Comparison of ENCODE assay signal across 11 cellular contexts in the genomic region with DNA sequence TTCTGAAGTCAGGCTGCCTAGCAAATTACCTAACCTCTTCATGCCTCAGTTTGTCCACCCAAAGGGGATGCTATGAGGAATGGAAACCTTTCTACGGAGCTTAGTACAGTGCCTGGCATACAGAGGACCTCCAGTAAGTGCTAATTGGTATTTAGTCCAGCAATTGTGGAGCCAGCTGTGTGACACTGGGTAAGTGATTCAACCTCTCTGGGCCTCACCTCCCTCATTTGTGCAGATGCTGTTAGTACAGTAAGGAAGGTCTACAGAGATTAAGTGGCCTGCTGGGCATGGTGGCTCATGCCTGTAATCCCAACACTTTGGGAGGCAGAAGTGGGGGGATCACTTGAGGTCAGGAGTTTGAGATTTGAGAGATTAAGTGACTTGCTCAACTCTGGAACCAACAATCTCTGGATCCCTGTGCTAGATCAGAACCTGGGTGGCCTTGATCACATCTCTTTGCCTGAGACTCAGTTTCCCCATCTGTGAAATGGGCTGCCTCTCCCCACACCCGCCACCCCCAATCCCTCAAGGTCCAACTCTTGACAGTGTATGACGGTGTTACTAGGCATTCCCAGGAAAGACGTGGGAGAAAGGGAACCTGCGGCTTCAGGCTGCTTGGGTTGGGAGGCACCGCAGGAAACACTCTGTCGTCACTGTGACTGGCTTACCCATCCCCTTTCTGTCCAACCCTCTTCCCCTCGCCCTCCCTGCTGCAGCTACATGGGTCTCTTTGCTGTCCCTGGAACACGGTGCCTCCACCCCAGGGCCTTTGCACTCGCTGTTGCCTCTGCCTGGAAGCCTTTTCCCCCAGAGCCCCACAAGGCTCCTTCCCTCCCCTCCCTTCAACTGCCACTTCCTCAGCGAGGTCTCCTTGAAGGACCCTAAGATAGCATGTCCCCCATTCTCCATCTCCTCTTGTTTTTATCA. TPM values are rescaled to one million over a fixed set of nuclear protein-coding genes. Genes with fewer than 3 reads are reported as not detected.
A peak's percentile ranks its signal among the peaks of the same experiment; 100 is the strongest.
DNase-seq lines count a peak whose midpoint lies in the region; ATAC-seq, FAIRE-seq and TF ChIP-seq lines count a peak whose summit lies in the region.
"Had no signal": no experiment of that assay in that cellular context is flagged by ENCODE, and none has a peak within 500 bp of the region (broad histone marks: within the 10 kb centered on the region; RNA-seq: fewer than 3 reads in every experiment).

No MANE protein-coding gene starts in this region.

- TF ChIP-seq RAD21 in A549 (conservative IDR thresholded peaks at IDR 0.05 in 1 of 2, IDR thresholded peaks at IDR 0.05 in 1 of 2), result no peak

- no peak overlapping the region for H3K4me3 Mint-ChIP-seq in natural killer cell treated with Interleukin-12 subunit alpha and Interleukin-12 subunit beta and Interleukin-15 and Interleukin-18, amount 100 ng/mL, for 72 hours

- ATAC-seq in A549 (no peak), SK-N-SH treated with all-trans-retinoic acid at 6 μM for 48 hours (no peak)
- ATAC-seq in natural killer cell treated with Interleukin-12 subunit alpha and Interleukin-12 subunit beta and Interleukin-15 and Interleukin-18, amount 100 ng/mL, for 72 hours, result no peak

- no peak overlapping the region for H3K4me2 ChIP-seq in A549

- peaks cover 0 to 10% of the 10 kb centered on the region in 2 donors for H3K4me1 Mint-ChIP-seq in natural killer cell treated with Interleukin-12 subunit alpha and Interleukin-12 subunit beta and Interleukin-15 and Interleukin-18, amount 100 ng/mL, for 72 hours (ENCODE audit: low read depth in 2 of 2)

- no peaks in the 10 kb centered on the region for H3K27me3 Mint-ChIP-seq in natural killer cell treated with Interleukin-12 subunit alpha and Interleukin-12 subunit beta and Interleukin-15 and Interleukin-18, amount 100 ng/mL, for 72 hours

- H3K4me3 ChIP-seq in A549, result no peak overlapping the region
- no peak overlapping the region for H3K4me3 ChIP-seq in HUES48 (ENCODE audit: low read depth, low read length)
- H3K4me3 ChIP-seq in mesodermal cell (ENCODE audit: extremely low read depth, insufficient read depth, low read length, poor library complexity, severe bottlenecking), result no peak overlapping the region

- H3K9me3 Mint-ChIP-seq in natural killer cell treated with Interleukin-12 subunit alpha and Interleukin-12 subunit beta and Interleukin-15 and Interleukin-18, amount 100 ng/mL, for 72 hours, result no peaks in the 10 kb centered on the region

- H3K27ac ChIP-seq in A549, result no peak overlapping the region
- H3K27ac ChIP-seq in HUES48 (ENCODE audit: low read depth, low read length), result peak overlapping the region; percentile 28
- peak overlapping the region; percentile 23 for H3K27ac ChIP-seq in mesodermal cell (ENCODE audit: low read depth, low read length, severe bottlenecking)

- H3K9me3 ChIP-seq in A549 (no peaks in the 10 kb centered on the region), HUES48 (ENCODE audit: control insufficient read depth, insufficient read depth, low read length) (no peaks in the 10 kb centered on the region), mesodermal cell (ENCODE audit: control insufficient read depth, low read length) (no peaks in the 10 kb centered on the region)
- H3K9me3 ChIP-seq: Caco-2 had no signal

- peaks cover 8% of the 10 kb centered on the region for H3K36me3 Mint-ChIP-seq in natural killer cell treated with Interleukin-12 subunit alpha and Interleukin-12 subunit beta and Interleukin-15 and Interleukin-18, amount 100 ng/mL, for 72 hours

- FAIRE-seq in A549 (lab: Jason Lieb, UNC), result no peak

- DNase-seq in A549 (ENCODE audit: low read depth in 1 of 2, low spot score in 1 of 2), result no peak
- no peak for DNase-seq in natural killer cell treated with Interleukin-12 subunit alpha and Interleukin-12 subunit beta and Interleukin-15 and Interleukin-18, amount 100 ng/mL, for 72 hours (ENCODE audit: low spot score)
- no peak for DNase-seq in activated CD8-positive, alpha-beta memory T cell treated with anti-CD3 and anti-CD28 coated beads, Interleukin-2, amount 50 U/mL, for 48 hours
- DNase-seq: AML-193, Caco-2, NCI-H146, NCI-H345, NCI-H526 treated with DMSO at 0.1 percent for 48 hours had no signal

- no peak overlapping the region for H3K27ac Mint-ChIP-seq in natural killer cell treated with Interleukin-12 subunit alpha and Interleukin-12 subunit beta and Interleukin-15 and Interleukin-18, amount 100 ng/mL, for 72 hours

- TF ChIP-seq POLR2A in A549 (IDR thresholded peaks at IDR 0.05; ENCODE audit: low read length), result no peak

- H3K36me3 ChIP-seq in HUES48 (ENCODE audit: control insufficient read depth, insufficient read depth, low read length), result peaks cover 83% of the 10 kb centered on the region
- H3K36me3 ChIP-seq in mesodermal cell (ENCODE audit: control insufficient read depth, insufficient read depth, low read length), result peaks cover 84% of the 10 kb centered on the region

- TF ChIP-seq EP300 in A549 (IDR thresholded peaks at IDR 0.05), result no peak

- POLR2A ChIA-PET in A549 (lab: Yijun Ruan, JAX), result no interaction called here

- H3K4me1 ChIP-seq in A549, result peaks cover 6% of the 10 kb centered on the region; the same call in 1 of the 3 replicates
- peaks cover 5% of the 10 kb centered on the region for H3K4me1 ChIP-seq in HUES48 (ENCODE audit: control insufficient read depth, insufficient read depth, low read length)
- peaks cover 10% of the 10 kb centered on the region for H3K4me1 ChIP-seq in mesodermal cell (ENCODE audit: control insufficient read depth, insufficient read depth, low read length, poor library complexity, severe bottlenecking)
- H3K4me1 ChIP-seq: Caco-2 had no signal

- no peaks in the 10 kb centered on the region for H3K27me3 ChIP-seq in HUES48 (ENCODE audit: control insufficient read depth, insufficient read depth, low read length)

- CTCF ChIA-PET in A549 (lab: Yijun Ruan, JAX), result interaction anchor here (0.7 to 2.1 kb wide), 7 partner anchors 14 to 161 kb away, joined by 3 to 5 read pairs (median 4); no protein-coding TSS in a partner anchor

- H3K9ac ChIP-seq in HUES48 (ENCODE audit: low read depth, low read length), result no peak overlapping the region

- no peak for TF ChIP-seq CTCF in A549 (IDR thresholded peaks at IDR 0.05)

- 91% methylated on average over 11 of the region's 11 CpGs for WGBS in A549 (ENCODE audit: missing lambda C conversion rate)
- WGBS in mesodermal cell (ENCODE audit: insufficient coverage in 2 of 2), 2 experiments, result 98% methylated on average over 8 to 10 of the region's 11 CpGs

TF ChIP-seq in SK-N-SH treated with all-trans-retinoic acid at 6 μM for 48 hours, 23 proteins besides CTCF, POLR2A, EP300 and RAD21 (continues in another document):
- no peak for TF ChIP-seq SNAI2 (CRISPR knock-in tag; IDR thresholded peaks at IDR 0.05)

RNA-seq across cellular contexts. Expression of a gene that starts 18.3 kb away (rescaled TPM):
- polyA plus RNA-seq in A549 (2011; rRNA removed), result 8.3 and 10.4 TPM in 2 replicates
- 20.7 and 21.5 TPM in 2 replicates for polyA plus RNA-seq in A549 (2012; cell fraction: cytosol; rRNA removed)
- polyA plus RNA-seq in A549 (2012; cell fraction: nucleus; rRNA removed), result 43.5 and 59.2 TPM in 2 replicates
- 21.7 to 25.8 TPM (median 24.6 TPM) in 3 replicates for polyA plus RNA-seq in A549 (2017; fragmentation: RNase III; extraction: RNeasy Plus Mini Kit Qiagen cat#74134 plus additional on column Dnase treatment)
- 22.8 and 23.8 TPM in 2 replicates for polyA minus RNA-seq in A549 (2011; rRNA and poly(A)+ RNA removed)
- polyA plus RNA-seq in mesodermal cell (2013, experiment 1 of 2), result 39.7 TPM
- 34.2 TPM for polyA plus RNA-seq in mesodermal cell (2013, experiment 2 of 2)
- total RNA-seq in natural killer cell treated with Interleukin-12 subunit alpha and Interleukin-12 subunit beta and Interleukin-15 and Interleukin-18, amount 100 ng/mL, for 72 hours, result 10 to 100 TPM; 82.3 to 100.0 TPM

RNA-seq across cellular contexts. Expression of a gene that starts 37.7 kb away (rescaled TPM):
- polyA plus RNA-seq in A549 (2011; rRNA removed) (0.13 and 0.36 TPM in 2 replicates), A549 (2017; fragmentation: RNase III; extraction: RNeasy Plus Mini Kit Qiagen cat#74134 plus additional on column Dnase treatment) (0.14 to 0.33 TPM (median 0.32 TPM) in 3 replicates)
- 0.22 and 0.32 TPM in 2 replicates for polyA plus RNA-seq in A549 (2012; cell fraction: cytosol; rRNA removed)
- polyA plus RNA-seq in A549 (2012; cell fraction: nucleus; rRNA removed), result 0.26 and 0.31 TPM in 2 replicates
- 0.10 and 0.29 TPM in 2 replicates for polyA minus RNA-seq in A549 (2011; rRNA and poly(A)+ RNA removed)
- polyA plus RNA-seq in mesodermal cell (2013, experiment 1 of 2), result 45.0 TPM
- 42.6 TPM for polyA plus RNA-seq in mesodermal cell (2013, experiment 2 of 2)
- under 1 TPM in 1 of 2 donors, not detected in 1; 0.36 TPM for total RNA-seq in natural killer cell treated with Interleukin-12 subunit alpha and Interleukin-12 subunit beta and Interleukin-15 and Interleukin-18, amount 100 ng/mL, for 72 hours

RNA-seq across cellular contexts. Expression of a gene that starts 47.2 kb away (rescaled TPM):
- polyA plus RNA-seq in A549 (2011; rRNA removed) (14.7 and 16.4 TPM in 2 replicates), A549 (2017; fragmentation: RNase III; extraction: RNeasy Plus Mini Kit Qiagen cat#74134 plus additional on column Dnase treatment) (18.4 to 20.2 TPM (median 18.8 TPM) in 3 replicates)
- 23.9 and 34.0 TPM in 2 replicates for polyA plus RNA-seq in A549 (2012; cell fraction: cytosol; rRNA removed)
- polyA plus RNA-seq in A549 (2012; cell fraction: nucleus; rRNA removed), result 75.2 and 82.8 TPM in 2 replicates
- 10.6 and 13.3 TPM in 2 replicates for polyA minus RNA-seq in A549 (2011; rRNA and poly(A)+ RNA removed)
- 21.2 TPM for polyA plus RNA-seq in mesodermal cell (2013, experiment 1 of 2)
- 16.9 TPM for polyA plus RNA-seq in mesodermal cell (2013, experiment 2 of 2)
- total RNA-seq in natural killer cell treated with Interleukin-12 subunit alpha and Interleukin-12 subunit beta and Interleukin-15 and Interleukin-18, amount 100 ng/mL, for 72 hours, result 10 to 100 TPM; 16.4 to 25.4 TPM

RNA-seq across cellular contexts. Expression of a gene that starts 47.6 kb away (rescaled TPM):
- polyA plus RNA-seq in A549 (2011; rRNA removed), result 62.8 and 66.2 TPM in 2 replicates
- polyA plus RNA-seq in A549 (2012; cell fraction: cytosol; rRNA removed), result 192 and 270 TPM in 2 replicates
- 380 and 588 TPM in 2 replicates for polyA plus RNA-seq in A549 (2012; cell fraction: nucleus; rRNA removed)
- 70.0 to 72.9 TPM (median 71.0 TPM) in 3 replicates for polyA plus RNA-seq in A549 (2017; fragmentation: RNase III; extraction: RNeasy Plus Mini Kit Qiagen cat#74134 plus additional on column Dnase treatment)
- polyA minus RNA-seq in A549 (2011; rRNA and poly(A)+ RNA removed), result 65.2 and 89.1 TPM in 2 replicates
- polyA plus RNA-seq in mesodermal cell (2013, experiment 1 of 2), result 82.5 TPM
- polyA plus RNA-seq in mesodermal cell (2013, experiment 2 of 2), result 68.6 TPM
- 100 to 1,000 TPM in 1 of 2 donors, 10 to 100 TPM in 1; 88.9 to 121 TPM for total RNA-seq in natural killer cell treated with Interleukin-12 subunit alpha and Interleukin-12 subunit beta and Interleukin-15 and Interleukin-18, amount 100 ng/mL, for 72 hours

Comparison
In these comparisons a context has a peak if more than half of its experiments do, and no peak if none do; other contexts are left out.
1. H3K27ac ChIP-seq: peak in HUES48 (single experiment) and mesodermal cell (single experiment); none in A549 (0 of 2).